Comparison of ENCODE assay signal across 27 cellular contexts in genomic region chr4:26360273-26360672, GRCh38.
"Had no signal": no experiment of that assay in that cellular context is flagged by ENCODE, and none has a peak within 500 bp of the region (broad histone marks: within the 10 kb centered on the region; RNA-seq: fewer than 3 reads in every experiment).

No MANE protein-coding gene starts in this region.

- DNase-seq: activated CD4-positive, alpha-beta memory T cell treated with anti-CD3 and anti-CD28 coated beads for 36 hours; activated CD4-positive, alpha-beta T cell treated with anti-CD3 and anti-CD28 coated beads for 48 hours; activated CD8-positive, alpha-beta memory T cell treated with anti-CD3 and anti-CD28 coated beads, Interleukin-2, amount 50 U/mL, for 4 hours; activated gamma-delta T cell treated with Interleukin-2 at 50 U/mL for 16 hours; activated naive CD8-positive, alpha-beta T cell treated with anti-CD3 and anti-CD28 coated beads, Interleukin-2, amount 50 U/mL, for 24 hours; activated T-cell treated with anti-CD3 and anti-CD28 coated beads, Interleukin-2, amount 50 U/mL, for 1 hour; amygdala; dermis blood vessel endothelial cell; effector CD4-positive, alpha-beta T cell; esophagus squamous epithelium; foreskin melanocyte; heart right ventricle; naive thymus-derived CD8-positive, alpha-beta T cell; occipital lobe; stimulated activated CD4-positive, alpha-beta T cell treated with anti-CD3 and anti-CD28 coated beads, Interleukin-15, amount 100 ng/mL, for 24 hours; stimulated activated CD4-positive, alpha-beta T cell treated with anti-CD3 and anti-CD28 coated beads, Interleukin-2, amount 100 ng/mL, for 24 hours; stimulated activated naive CD4-positive, alpha-beta T cell; tibial artery; upper lobe of right lung had no signal

- H3K9ac ChIP-seq: neural progenitor cell had no signal

- H3K27ac Mint-ChIP-seq: activated CD4-positive, alpha-beta memory T cell treated with anti-CD3 and anti-CD28 coated beads for 36 hours; activated naive CD4-positive, alpha-beta T cell treated with anti-CD3 and anti-CD28 coated beads, Interleukin-2, amount 50 U/mL, for 24 hours; neural progenitor cell had no signal

- H3K4me1 Mint-ChIP-seq: neural progenitor cell had no signal

- FAIRE-seq: bronchial epithelial cell, endometrium had no signal

- H3K27ac ChIP-seq: epithelial cell of prostate, esophagus squamous epithelium, heart right ventricle, neural progenitor cell, suprapubic skin, tibial artery, upper lobe of right lung had no signal

- H3K4me3 Mint-ChIP-seq: activated CD4-positive, alpha-beta memory T cell treated with anti-CD3 and anti-CD28 coated beads for 36 hours; activated naive CD8-positive, alpha-beta T cell treated with anti-CD3 and anti-CD28 coated beads, Interleukin-2, amount 50 U/mL, for 24 hours; activated T-helper 1 cell treated with anti-CD3 and anti-CD28 coated beads, Interleukin-12 subunit alpha, Interleukin-12 subunit beta, Interleukin-2, Interleukin-4 antibody, amounts not matched to agents 30 ng/mL and 10 ng/mL and 1 ng/mL, durations not matched to agents 14 hours and 24 hours and 36 hours; central memory CD8-positive, alpha-beta T cell; naive thymus-derived CD8-positive, alpha-beta T cell; neural progenitor cell had no signal

- H3K27me3 Mint-ChIP-seq: activated CD4-positive, alpha-beta memory T cell treated with anti-CD3 and anti-CD28 coated beads for 36 hours; activated naive CD4-positive, alpha-beta T cell treated with anti-CD3 and anti-CD28 coated beads, Interleukin-2, amount 50 U/mL, for 24 hours; activated naive CD8-positive, alpha-beta T cell treated with anti-CD3 and anti-CD28 coated beads, Interleukin-2, amount 50 U/mL, for 24 hours; central memory CD8-positive, alpha-beta T cell; naive thymus-derived CD8-positive, alpha-beta T cell had no signal

- H3K9me3 ChIP-seq: esophagus squamous epithelium, heart right ventricle, suprapubic skin, tibial artery, upper lobe of right lung had no signal

- H3K9me3 Mint-ChIP-seq: activated CD4-positive, alpha-beta memory T cell treated with anti-CD3 and anti-CD28 coated beads for 36 hours; activated naive CD4-positive, alpha-beta T cell treated with anti-CD3 and anti-CD28 coated beads, Interleukin-2, amount 50 U/mL, for 24 hours; activated naive CD8-positive, alpha-beta T cell treated with anti-CD3 and anti-CD28 coated beads, Interleukin-2, amount 50 U/mL, for 24 hours; activated T-helper 1 cell treated with anti-CD3 and anti-CD28 coated beads, Interleukin-12 subunit alpha, Interleukin-12 subunit beta, Interleukin-2, Interleukin-4 antibody, amounts not matched to agents 30 ng/mL and 10 ng/mL and 1 ng/mL, durations not matched to agents 14 hours and 24 hours and 36 hours; central memory CD8-positive, alpha-beta T cell; naive thymus-derived CD8-positive, alpha-beta T cell; neural progenitor cell had no signal

- H3K27me3 ChIP-seq: esophagus squamous epithelium, heart right ventricle, neural progenitor cell, suprapubic skin, tibial artery, upper lobe of right lung had no signal

- H2AFZ ChIP-seq: neural progenitor cell had no signal
